In genomic region chr2:231900486-231900942, GRCh38 we compare ENCODE assay signal across 1 cellular context.
A peak's percentile ranks its signal among the peaks of the same experiment; 100 is the strongest.
TF ChIP-seq lines count a peak whose summit lies in the region.

No MANE protein-coding gene starts in this region.

TF ChIP-seq in K562, 482 proteins besides CTCF, POLR2A, EP300 and RAD21 (continued from another document):
- TF ChIP-seq, protein P1, sequence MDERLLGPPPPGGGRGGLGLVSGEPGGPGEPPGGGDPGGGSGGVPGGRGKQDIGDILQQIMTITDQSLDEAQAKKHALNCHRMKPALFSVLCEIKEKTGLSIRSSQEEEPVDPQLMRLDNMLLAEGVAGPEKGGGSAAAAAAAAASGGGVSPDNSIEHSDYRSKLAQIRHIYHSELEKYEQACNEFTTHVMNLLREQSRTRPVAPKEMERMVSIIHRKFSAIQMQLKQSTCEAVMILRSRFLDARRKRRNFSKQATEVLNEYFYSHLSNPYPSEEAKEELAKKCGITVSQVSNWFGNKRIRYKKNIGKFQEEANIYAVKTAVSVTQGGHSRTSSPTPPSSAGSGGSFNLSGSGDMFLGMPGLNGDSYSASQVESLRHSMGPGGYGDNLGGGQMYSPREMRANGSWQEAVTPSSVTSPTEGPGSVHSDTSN (CRISPR knock-in tag; IDR thresholded peaks at IDR 0.05; ENCODE audit: low read depth): no peak
- TF ChIP-seq, protein P1 (tag; conservative IDR thresholded peaks at IDR 0.05; ENCODE audit: low read depth): no peak
- TF ChIP-seq TEAD1 (CRISPR knock-in tag; IDR thresholded peaks at IDR 0.05) (0 out of 4 replicates have a peak, but pooled peaks of 1 of the 2 experiments have one; percentile 41), STAG1 (CRISPR knock-in tag; IDR thresholded peaks at IDR 0.05; ENCODE audit: borderline replicate concordance) (peak; percentile 25; the same call in 1 of the 2 replicates), ZNF174 (CRISPR knock-in tag; IDR thresholded peaks at IDR 0.05) (no peak), SMC3 (conservative IDR thresholded peaks at IDR 0.05; ENCODE audit: insufficient read depth, low read depth, low read length) (peak; percentile 80), BMI1 (IDR thresholded peaks at IDR 0.05; ENCODE audit: low read length) (peak; percentile 31; the same call in 1 of the 2 replicates), SPI1 (IDR thresholded peaks at IDR 0.05; ENCODE audit: borderline replicate concordance, low read depth, low read length) (peak; percentile 68; the same call in 1 of the 2 replicates), ZNF140 (CRISPR knock-in tag; IDR thresholded peaks at IDR 0.05) (no peak), MYC (IDR thresholded peaks at IDR 0.05; ENCODE audit: low read depth, low read length) (peak; percentile 7; the same call in 1 of the 2 replicates), MYC (CRISPR knock-in tag; IDR thresholded peaks at IDR 0.05; ENCODE audit: borderline replicate concordance, low read depth) (no peak), ESRRA (IDR thresholded peaks at IDR 0.05; ENCODE audit: borderline replicate concordance, low read depth) (peak; percentile 15; the same call in 1 of the 2 replicates), CREM (IDR thresholded peaks at IDR 0.05; ENCODE audit: low read depth) (0 out of 2 replicates have a peak, but pooled peaks have one; percentile 19), JUND (IDR thresholded peaks at IDR 0.05; ENCODE audit: borderline replicate concordance, low read depth, low read length) (0 out of 2 replicates have a peak, but pooled peaks have one; percentile 18), JUND (tag; IDR thresholded peaks at IDR 0.05; ENCODE audit: borderline replicate concordance, low read depth, low read length) (no peak; the same call in 2 of the 3 replicates), NRF1 (conservative IDR thresholded peaks at IDR 0.05 in 1 of 2, IDR thresholded peaks at IDR 0.05 in 1 of 2) (0 out of 4 replicates have a peak, but pooled peaks of 1 of the 2 experiments have one; percentile 19), RCOR1 (IDR thresholded peaks at IDR 0.05; ENCODE audit: borderline replicate concordance in 1 of 2, low read depth in 2 of 2, low read length in 2 of 2) (0 out of 4 replicates have a peak, but pooled peaks of 1 of the 2 experiments have one; percentile 36), KAT8 (IDR thresholded peaks at IDR 0.05; ENCODE audit: low read depth) (no peak), MYBL2 (IDR thresholded peaks at IDR 0.05; ENCODE audit: low read depth) (no peak), MYBL2 (CRISPR knock-in tag; IDR thresholded peaks at IDR 0.05; ENCODE audit: borderline replicate concordance) (no peak)
- TF ChIP-seq, protein P2, sequence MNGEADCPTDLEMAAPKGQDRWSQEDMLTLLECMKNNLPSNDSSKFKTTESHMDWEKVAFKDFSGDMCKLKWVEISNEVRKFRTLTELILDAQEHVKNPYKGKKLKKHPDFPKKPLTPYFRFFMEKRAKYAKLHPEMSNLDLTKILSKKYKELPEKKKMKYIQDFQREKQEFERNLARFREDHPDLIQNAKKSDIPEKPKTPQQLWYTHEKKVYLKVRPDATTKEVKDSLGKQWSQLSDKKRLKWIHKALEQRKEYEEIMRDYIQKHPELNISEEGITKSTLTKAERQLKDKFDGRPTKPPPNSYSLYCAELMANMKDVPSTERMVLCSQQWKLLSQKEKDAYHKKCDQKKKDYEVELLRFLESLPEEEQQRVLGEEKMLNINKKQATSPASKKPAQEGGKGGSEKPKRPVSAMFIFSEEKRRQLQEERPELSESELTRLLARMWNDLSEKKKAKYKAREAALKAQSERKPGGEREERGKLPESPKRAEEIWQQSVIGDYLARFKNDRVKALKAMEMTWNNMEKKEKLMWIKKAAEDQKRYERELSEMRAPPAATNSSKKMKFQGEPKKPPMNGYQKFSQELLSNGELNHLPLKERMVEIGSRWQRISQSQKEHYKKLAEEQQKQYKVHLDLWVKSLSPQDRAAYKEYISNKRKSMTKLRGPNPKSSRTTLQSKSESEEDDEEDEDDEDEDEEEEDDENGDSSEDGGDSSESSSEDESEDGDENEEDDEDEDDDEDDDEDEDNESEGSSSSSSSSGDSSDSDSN (IDR thresholded peaks at IDR 0.05; ENCODE audit: borderline replicate concordance in 1 of 2, low read depth in 2 of 2, low read length in 2 of 2): 0 out of 4 replicates have a peak, but pooled peaks of 1 of the 2 experiments have one; percentile 71
- TF ChIP-seq, protein P3, sequence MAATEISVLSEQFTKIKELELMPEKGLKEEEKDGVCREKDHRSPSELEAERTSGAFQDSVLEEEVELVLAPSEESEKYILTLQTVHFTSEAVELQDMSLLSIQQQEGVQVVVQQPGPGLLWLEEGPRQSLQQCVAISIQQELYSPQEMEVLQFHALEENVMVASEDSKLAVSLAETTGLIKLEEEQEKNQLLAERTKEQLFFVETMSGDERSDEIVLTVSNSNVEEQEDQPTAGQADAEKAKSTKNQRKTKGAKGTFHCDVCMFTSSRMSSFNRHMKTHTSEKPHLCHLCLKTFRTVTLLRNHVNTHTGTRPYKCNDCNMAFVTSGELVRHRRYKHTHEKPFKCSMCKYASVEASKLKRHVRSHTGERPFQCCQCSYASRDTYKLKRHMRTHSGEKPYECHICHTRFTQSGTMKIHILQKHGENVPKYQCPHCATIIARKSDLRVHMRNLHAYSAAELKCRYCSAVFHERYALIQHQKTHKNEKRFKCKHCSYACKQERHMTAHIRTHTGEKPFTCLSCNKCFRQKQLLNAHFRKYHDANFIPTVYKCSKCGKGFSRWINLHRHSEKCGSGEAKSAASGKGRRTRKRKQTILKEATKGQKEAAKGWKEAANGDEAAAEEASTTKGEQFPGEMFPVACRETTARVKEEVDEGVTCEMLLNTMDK (IDR thresholded peaks at IDR 0.05; ENCODE audit: borderline replicate concordance, insufficient read depth, low read depth, low read length, poor library complexity, severe bottlenecking): peak; percentile 85
- TF ChIP-seq, protein P4, sequence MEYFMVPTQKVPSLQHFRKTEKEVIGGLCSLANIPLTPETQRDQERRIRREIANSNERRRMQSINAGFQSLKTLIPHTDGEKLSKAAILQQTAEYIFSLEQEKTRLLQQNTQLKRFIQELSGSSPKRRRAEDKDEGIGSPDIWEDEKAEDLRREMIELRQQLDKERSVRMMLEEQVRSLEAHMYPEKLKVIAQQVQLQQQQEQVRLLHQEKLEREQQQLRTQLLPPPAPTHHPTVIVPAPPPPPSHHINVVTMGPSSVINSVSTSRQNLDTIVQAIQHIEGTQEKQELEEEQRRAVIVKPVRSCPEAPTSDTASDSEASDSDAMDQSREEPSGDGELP (CRISPR knock-in tag; IDR thresholded peaks at IDR 0.05; ENCODE audit: borderline replicate concordance): peak; percentile 68
